ENCODE assay signal across 1 cellular context in genomic region chr4:147866532-147867271, GRCh38.
A peak's percentile ranks its signal among the peaks of the same experiment; 100 is the strongest.
TF ChIP-seq lines count a peak whose summit lies in the region.

No MANE protein-coding gene starts in this region.

TF ChIP-seq in HepG2, 621 proteins besides CTCF, POLR2A, EP300 and RAD21 (continued from another document):
- TF ChIP-seq ARID5B (CRISPR knock-in tag; IDR thresholded peaks at IDR 0.05) (peak; percentile 38; the same call in 1 of the 2 replicates), ZMYM4 (CRISPR knock-in tag; IDR thresholded peaks at IDR 0.05) (peak; percentile 25; the same call in 1 of the 2 replicates), RXRA (CRISPR knock-in tag; IDR thresholded peaks at IDR 0.05) (no peak), SP140L (CRISPR knock-in tag; IDR thresholded peaks at IDR 0.05; ENCODE audit: borderline replicate concordance) (0 out of 2 replicates have a peak, but pooled peaks have one; percentile 78), ERF (CRISPR knock-in tag; IDR thresholded peaks at IDR 0.05) (peak; percentile 52; the same call in 1 of the 2 replicates), ELF3 (CRISPR knock-in tag; IDR thresholded peaks at IDR 0.05) (peak; percentile 34; the same call in 1 of the 2 replicates), SMC3 (IDR thresholded peaks at IDR 0.05; ENCODE audit: low read length) (peak; percentile 97), SAP130 (CRISPR knock-in tag; IDR thresholded peaks at IDR 0.05; ENCODE audit: low read depth) (no peak), BATF2 (CRISPR knock-in tag; IDR thresholded peaks at IDR 0.05) (no peak), PHF8 (CRISPR knock-in tag; IDR thresholded peaks at IDR 0.05) (no peak), ZNF792 (CRISPR knock-in tag; IDR thresholded peaks at IDR 0.05) (0 out of 2 replicates have a peak, but pooled peaks have one; percentile 35), THAP11 (CRISPR knock-in tag; IDR thresholded peaks at IDR 0.05) (0 out of 2 replicates have a peak, but pooled peaks have one; percentile 18), ZNF331 (CRISPR knock-in tag; IDR thresholded peaks at IDR 0.05) (0 out of 2 replicates have a peak, but pooled peaks have one; percentile 32), ZNF746 (CRISPR knock-in tag; IDR thresholded peaks at IDR 0.05) (no peak), HMGXB4 (CRISPR knock-in tag; IDR thresholded peaks at IDR 0.05; ENCODE audit: borderline replicate concordance in 1 of 2, low read depth in 1 of 2) (peak in 1 of 2 experiments; percentile 78; a peak in 1 of 4 replicates), THRA (CRISPR knock-in tag; IDR thresholded peaks at IDR 0.05; ENCODE audit: borderline replicate concordance) (0 out of 2 replicates have a peak, but pooled peaks have one; percentile 34), SOX6 (IDR thresholded peaks at IDR 0.05) (no peak), SOX6 (CRISPR knock-in tag; IDR thresholded peaks at IDR 0.05) (0 out of 2 replicates have a peak, but pooled peaks have one; percentile 12)
TF ChIP-seq in HepG2: peak in this region for 18.
